ENCODE assay signal across 28 cellular contexts in the genomic region with DNA sequence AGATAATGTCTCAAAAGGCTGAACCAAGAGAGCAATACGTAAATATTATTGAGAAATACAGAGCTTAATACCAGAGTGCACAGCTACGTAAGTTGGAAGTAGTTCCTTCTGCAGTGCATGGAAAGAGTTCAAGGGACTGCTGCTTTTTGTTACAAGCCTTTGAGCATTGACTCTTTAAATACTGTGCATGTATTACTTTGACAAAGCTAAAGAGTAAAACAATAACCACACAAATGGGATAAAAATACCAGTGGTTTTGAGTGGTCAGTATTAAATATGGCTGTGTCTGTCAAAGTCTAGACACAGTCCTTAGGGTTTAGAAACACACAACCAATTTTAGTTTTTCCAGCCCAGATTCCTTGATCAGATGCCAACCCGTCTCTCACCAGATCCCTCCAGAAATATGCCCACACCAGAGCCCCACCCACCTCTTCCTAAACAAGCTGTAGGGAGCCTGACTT.
DNase-seq lines count a peak whose midpoint lies in the region; ATAC-seq and TF ChIP-seq lines count a peak whose summit lies in the region.
"Had no signal": no experiment of that assay in that cellular context is flagged by ENCODE, and none has a peak within 500 bp of the region (broad histone marks: within the 10 kb centered on the region; RNA-seq: fewer than 3 reads in every experiment).

No MANE protein-coding gene starts in this region.

- H3K4me3 ChIP-seq in left ventricle myocardium inferior (no peak overlapping the region), transverse colon (no peak overlapping the region)
- H3K4me3 ChIP-seq: BLaER1, neural progenitor cell, prostate gland, SJSA1 had no signal

- H3K27me3 ChIP-seq in left ventricle myocardium inferior (ENCODE audit: low read depth) (no peaks in the 10 kb centered on the region), transverse colon (no peaks in the 10 kb centered on the region)
- H3K27me3 ChIP-seq: BLaER1, neural progenitor cell, SJSA1 had no signal

- peak; percentile 41 to 53 for ATAC-seq in left cardiac atrium
- ATAC-seq: activated T-helper 17 cell treated with anti-CD3 and anti-CD28 coated beads, Interleukin-2, amount 50 U/mL, for 72 hours; HepG2; Panc1 had no signal

- no peak for DNase-seq in left cardiac atrium
- DNase-seq in left ventricle myocardium inferior, result no peak
- peak; percentile 82 for DNase-seq in astrocyte of the hippocampus (ENCODE audit: low read depth, low spot score)
- peak; percentile 77 for DNase-seq in myocyte (ENCODE audit: low read depth)
- no peak for DNase-seq in transverse colon
- no peak for DNase-seq in KBM-7
- DNase-seq in NCI-H2196 treated with DMSO at 0.1 percent for 48 hours (lab: John Stamatoyannopoulos, UW; ENCODE audit: unreplicated experiment), result no peak
- no peak for DNase-seq in GF-D8 (lab: John Stamatoyannopoulos, UW)
- DNase-seq: 8988T; activated CD4-positive, alpha-beta T cell treated with anti-CD3 and anti-CD28 coated beads, Interleukin-2, amount 10 ng/mL, durations not matched to agents 24 days and 14 days; activated naive CD8-positive, alpha-beta T cell treated with anti-CD3 and anti-CD28 coated beads, Interleukin-2, amount 10 ng/mL, durations not matched to agents 7 days and 5 days; COR-L47; foreskin fibroblast; GOT3; hippocampal formation; NCI-H1105 treated with DMSO at 0.1 percent for 48 hours; NCI-H2081 treated with DMSO at 0.1 percent for 48 hours; NK-92 treated with Interleukin-12 subunit alpha and Interleukin-12 subunit beta, amount 100 ng/mL, for 24 hours; stimulated activated CD4-positive, alpha-beta T cell treated with anti-CD3 and anti-CD28 coated beads, Interleukin-4, amount 100 ng/mL, for 4 hours; T-helper 2 cell had no signal

- no peaks in the 10 kb centered on the region for H3K4me1 ChIP-seq in left ventricle myocardium inferior
- peaks cover 0 to 3% (median under 1%) of the 10 kb centered on the region in 4 donors for H3K4me1 ChIP-seq in transverse colon
- H3K4me1 ChIP-seq: BLaER1, neural progenitor cell, prostate gland had no signal

- TF ChIP-seq CTCF in left ventricle myocardium inferior (IDR thresholded peaks at IDR 0.05; ENCODE audit: borderline replicate concordance), result no peak
- no peak for TF ChIP-seq CTCF in transverse colon (IDR thresholded peaks at IDR 0.05)

- TF ChIP-seq EP300 in transverse colon (IDR thresholded peaks at IDR 0.05; ENCODE audit: low read depth), result no peak

- H3K27ac ChIP-seq in left ventricle myocardium inferior (replicated peaks), result no peak overlapping the region
- peak overlapping the region in 3 of 4 donors; percentile 36 to 59 (median 57) for H3K27ac ChIP-seq in transverse colon
- H3K27ac ChIP-seq: BLaER1, HL-60, neural progenitor cell, prostate gland, SJSA1 had no signal

- in situ Hi-C loops in transverse colon (cut with MboI; ENCODE audit: low pct_ligation_motif_present in 1 of 4, low pct_unique_long_range_greater_than_20kb in 1 of 4, low sequenced_read_pairs in 3 of 4), result no loop called here
- in situ Hi-C loops in KBM-7 (cut with MboI; ENCODE audit: low pct_unique_long_range_greater_than_20kb, low sequenced_read_pairs), result no loop called here

- TF ChIP-seq POLR2A in transverse colon (IDR thresholded peaks at IDR 0.05), result no peak

- intact Hi-C loops in left cardiac atrium (cut with DNase I) (no loop called here), left ventricle myocardium inferior (cut with micrococcal nuclease) (no loop called here), transverse colon (cut with DNase I; ENCODE audit: low total_unique reads) (no loop called here)

- no peaks in the 10 kb centered on the region for H3K9me3 ChIP-seq in left ventricle myocardium inferior (replicated peaks)
- H3K9me3 ChIP-seq in transverse colon, result no peaks in the 10 kb centered on the region
- H3K9me3 ChIP-seq: prostate gland, SJSA1 had no signal

- 74% methylated on average over 3 of the region's 3 CpGs for WGBS in transverse colon (ENCODE audit: low coverage in 1 of 2), 2 donors

- no peaks in the 10 kb centered on the region for H3K36me3 ChIP-seq in left ventricle myocardium inferior
- no peaks in the 10 kb centered on the region for H3K36me3 ChIP-seq in transverse colon
- H3K36me3 ChIP-seq: BLaER1, neural progenitor cell, prostate gland, SJSA1 had no signal

Comparison
In these comparisons a context has a peak if more than half of its experiments do, and no peak if none do; other contexts are left out.
1. DNase-seq: peak in astrocyte of the hippocampus (single experiment) and myocyte (single experiment); none in left cardiac atrium (single experiment), left ventricle myocardium inferior (single experiment), transverse colon (single experiment), KBM-7 (single experiment), NCI-H2196 treated with DMSO at 0.1 percent for 48 hours (single experiment) and GF-D8 (single experiment).